ENCODE assay signal across 8 cellular contexts in genomic region chr14:80930836-80931389, GRCh38. TPM values are rescaled to one million over a fixed set of nuclear protein-coding genes. Genes with fewer than 3 reads are reported as not detected.
DNase-seq lines count a peak whose midpoint lies in the region; ATAC-seq and TF ChIP-seq lines count a peak whose summit lies in the region.

No MANE protein-coding gene starts in this region.

- H3K36me3 ChIP-seq in MG63 (no peaks in the 10 kb centered on the region), lung (ENCODE audit: control insufficient read depth in 2 of 2, insufficient read depth in 2 of 2, low read length in 2 of 2) (no peaks in the 10 kb centered on the region)

- H3K27ac ChIP-seq in lung (ENCODE audit: low read depth in 1 of 2, low read length in 1 of 2): no peak overlapping the region

- no peaks in the 10 kb centered on the region for H3K27me3 ChIP-seq in MG63
- no peaks in the 10 kb centered on the region for H3K27me3 ChIP-seq in lung (ENCODE audit: control insufficient read depth, insufficient read depth)

- DNase-seq in NCI-H82 (lab: John Stamatoyannopoulos, UW) (peak; percentile 32), NCI-H82 treated with DMSO at 0.1 percent for 48 hours (lab: John Stamatoyannopoulos, UW; ENCODE audit: unreplicated experiment) (no peak), HFFc6 (peak; percentile 82), MG63 (peak; percentile 42), lung (ENCODE audit: low spot score) (no peak), NCI-H446 (lab: John Stamatoyannopoulos, UW) (no peak), superior temporal gyrus (ENCODE audit: extremely low spot score) (no peak)
- peak; percentile 42 for DNase-seq in activated T-cell treated with anti-CD3 and anti-CD28 coated beads, Interleukin-2, amount 50 U/mL, for 24 hours

- H3K4me1 ChIP-seq in lung (ENCODE audit: control insufficient read depth in 2 of 2, insufficient read depth in 2 of 2, low read length in 2 of 2): no peaks in the 10 kb centered on the region

- peak; percentile 62 for ATAC-seq in lung (ENCODE audit: insufficient read depth, low FRiP score)

- peak overlapping the region; percentile 69 for H3K4me3 Mint-ChIP-seq in HFFc6
- H3K4me3 Mint-ChIP-seq in activated T-cell treated with anti-CD3 and anti-CD28 coated beads, Interleukin-2, amount 50 U/mL, for 24 hours: peak overlapping the region; percentile 60

- H3K9me3 ChIP-seq in MG63 (no peaks in the 10 kb centered on the region), lung (ENCODE audit: control insufficient read depth in 2 of 2, insufficient read depth in 1 of 2, low read length in 1 of 2) (no peaks in the 10 kb centered on the region)

- peak overlapping the region; percentile 79 for H3K27ac Mint-ChIP-seq in HFFc6
- peak overlapping the region; percentile 90 for H3K27ac Mint-ChIP-seq in activated T-cell treated with anti-CD3 and anti-CD28 coated beads, Interleukin-2, amount 50 U/mL, for 24 hours

- TF ChIP-seq CTCF in HFFc6 (IDR thresholded peaks at IDR 0.05): no peak
- TF ChIP-seq CTCF in lung (IDR thresholded peaks at IDR 0.05; ENCODE audit: control extremely low read depth, extremely low read depth): no peak

- H3K9me3 Mint-ChIP-seq in HFFc6: no peaks in the 10 kb centered on the region
- H3K9me3 Mint-ChIP-seq in activated T-cell treated with anti-CD3 and anti-CD28 coated beads, Interleukin-2, amount 50 U/mL, for 24 hours: peaks cover 6% of the 10 kb centered on the region

- peaks cover 58% of the 10 kb centered on the region for H3K4me1 Mint-ChIP-seq in HFFc6 (ENCODE audit: low read depth)
- H3K4me1 Mint-ChIP-seq in activated T-cell treated with anti-CD3 and anti-CD28 coated beads, Interleukin-2, amount 50 U/mL, for 24 hours (ENCODE audit: low read depth): peaks cover 60% of the 10 kb centered on the region

- no peak overlapping the region for H3K4me3 ChIP-seq in MG63
- no peak overlapping the region for H3K4me3 ChIP-seq in lung

- H3K27me3 Mint-ChIP-seq in HFFc6 (ENCODE audit: insufficient read depth): no peaks in the 10 kb centered on the region; the same call in 1 of the 2 replicates
- H3K27me3 Mint-ChIP-seq in activated T-cell treated with anti-CD3 and anti-CD28 coated beads, Interleukin-2, amount 50 U/mL, for 24 hours: no peaks in the 10 kb centered on the region

- WGBS in lung, 2 donors: 31 to 58% methylated on average over 8 of the region's 8 CpGs

- 0 out of 2 replicates have a peak, but pooled peaks cover under 1% of the 10 kb centered on the region for H3K36me3 Mint-ChIP-seq in HFFc6 (ENCODE audit: low read depth)
- peaks cover 46% of the 10 kb centered on the region for H3K36me3 Mint-ChIP-seq in activated T-cell treated with anti-CD3 and anti-CD28 coated beads, Interleukin-2, amount 50 U/mL, for 24 hours (ENCODE audit: low read depth)

RNA-seq across cellular contexts. Expression of gene CEP128, which starts 10.6 kb away (rescaled TPM):
- total RNA-seq in HFFc6 (2021; fragmentation: NEBNext Ultra II Directional; extraction: Animal tissue kit (Norgen Biotek cat#: 25700)): 10 to 100 TPM in 1 of 6 experiments, 1 to 10 TPM in 5; 4.8 to 10.3 (median 8.8) TPM
- total RNA-seq in MG63 (2014; rRNA removed; shearing (Covaris generic); ENCODE audit: low replicate concordance): 0.22 and 1.4 TPM in 2 replicates
- total RNA-seq in lung: 10 to 100 TPM; 11.0 to 12.0 TPM
- polyA plus RNA-seq in lung: 1 to 10 TPM; 1.1 to 1.4 TPM

RNA-seq across cellular contexts. Expression of gene TSHR, which starts 24.5 kb away (rescaled TPM):
- total RNA-seq in HFFc6 (2021; fragmentation: NEBNext Ultra II Directional; extraction: Animal tissue kit (Norgen Biotek cat#: 25700)): not detected
- 0.20 TPM in 1 of 2 replicates, not detected in the other for total RNA-seq in MG63 (2014; rRNA removed; shearing (Covaris generic); ENCODE audit: low replicate concordance)
- total RNA-seq in lung: under 1 TPM in 1 of 2 donors, not detected in 1; 0.31 TPM
- under 1 TPM; 0.04 to 0.07 TPM for polyA plus RNA-seq in lung

Comparison
In these comparisons a context has a peak if more than half of its experiments do, and no peak if none do; other contexts are left out.
1. DNase-seq: peak in NCI-H82 (single experiment), HFFc6 (single experiment), MG63 (single experiment) and activated T-cell treated with anti-CD3 and anti-CD28 coated beads, Interleukin-2, amount 50 U/mL, for 24 hours (single experiment); none in NCI-H82 treated with DMSO at 0.1 percent for 48 hours (single experiment), lung (single experiment), NCI-H446 (0 of 2) and superior temporal gyrus (single experiment).